Comparison of ENCODE assay signal across 2 cellular contexts in genomic region chr17:72345536-72345935, GRCh38.
TF ChIP-seq lines count a peak whose summit lies in the region.

No MANE protein-coding gene starts in this region.

TF ChIP-seq in A549, 52 proteins besides CTCF, POLR2A, EP300 and RAD21 (continued from another document):
- no peak for TF ChIP-seq BCL3 (IDR thresholded peaks at IDR 0.05)
- TF ChIP-seq HOXB5 (CRISPR knock-in tag; IDR thresholded peaks at IDR 0.05), result no peak
- TF ChIP-seq ESRRA (IDR thresholded peaks at IDR 0.05; ENCODE audit: borderline replicate concordance, low read length), result no peak
- no peak for TF ChIP-seq BHLHE40 (IDR thresholded peaks at IDR 0.05; ENCODE audit: low read depth, low read length)
- no peak for TF ChIP-seq NFE2L2 (conservative IDR thresholded peaks at IDR 0.05; ENCODE audit: low read length)
- no peak for TF ChIP-seq RFX5 (IDR thresholded peaks at IDR 0.05)
- no peak for TF ChIP-seq ZSCAN20 (CRISPR knock-in tag; IDR thresholded peaks at IDR 0.05)
- TF ChIP-seq CHD4 (IDR thresholded peaks at IDR 0.05; ENCODE audit: borderline replicate concordance), result no peak
- no peak for TF ChIP-seq GATA3 (IDR thresholded peaks at IDR 0.05; ENCODE audit: borderline replicate concordance)
- no peak for TF ChIP-seq SREBF2 (IDR thresholded peaks at IDR 0.05)
TF ChIP-seq in A549: peak in this region for 0.

TF ChIP-seq in HCT116, 20 proteins besides CTCF, POLR2A, EP300 and RAD21 (continued from another document):
- TF ChIP-seq ZBTB33 (IDR thresholded peaks at IDR 0.05; ENCODE audit: extremely low read depth, insufficient replicate concordance, low read length), result no peak
- no peak for TF ChIP-seq YY1 (IDR thresholded peaks at IDR 0.05; ENCODE audit: extremely low read depth, insufficient replicate concordance, low read depth, low read length)
- no peak for TF ChIP-seq MAX (IDR thresholded peaks at IDR 0.05)
